Comparison of ENCODE assay signal across 8 cellular contexts in the genomic region with DNA sequence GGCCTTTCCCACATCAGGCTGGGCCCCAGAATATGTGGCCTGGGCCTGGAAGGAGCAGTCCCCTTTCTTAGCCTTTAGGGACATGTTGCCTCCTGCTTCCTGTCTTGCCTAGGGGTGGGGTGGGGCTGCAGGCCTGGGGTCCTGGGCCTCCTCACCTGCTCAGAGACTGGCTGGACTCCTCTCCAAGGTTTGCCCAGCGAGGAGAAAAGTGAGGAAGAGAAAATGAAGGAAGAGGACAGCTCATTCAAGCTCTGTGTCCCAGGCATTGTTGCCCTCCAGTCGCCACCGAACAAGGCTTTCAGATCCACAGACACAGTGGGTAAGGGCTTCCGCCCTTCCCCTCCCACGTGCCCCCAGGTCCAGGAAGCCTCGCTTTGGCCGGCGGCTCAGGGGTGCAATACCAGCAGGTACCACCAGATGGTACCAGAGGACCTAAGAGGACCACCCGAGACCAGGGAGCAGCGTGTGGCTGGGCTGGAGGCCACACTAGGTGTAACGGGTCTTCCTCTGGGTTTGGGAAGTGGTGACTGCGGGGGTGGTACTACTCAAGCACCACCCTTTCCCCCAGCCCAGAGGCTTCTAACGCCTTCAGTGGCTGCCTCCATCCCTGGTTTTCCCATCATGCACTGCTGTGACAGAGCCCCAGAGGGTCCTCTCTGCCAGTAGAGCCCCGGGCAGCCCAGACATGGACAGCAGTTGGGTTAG. TPM values are rescaled to one million over a fixed set of nuclear protein-coding genes. Genes with fewer than 3 reads are reported as not detected.
A peak's percentile ranks its signal among the peaks of the same experiment; 100 is the strongest.
DNase-seq lines count a peak whose midpoint lies in the region; ATAC-seq and TF ChIP-seq lines count a peak whose summit lies in the region.

No MANE protein-coding gene starts in this region.

- no peaks in the 10 kb centered on the region for H3K27me3 Mint-ChIP-seq in activated T-helper 2 cell treated with anti-CD3 and anti-CD28 coated beads, Interferon-gamma antibody, Interleukin-2, Interleukin-4, amounts not matched to agents 10 μg/mL and 5 μg/mL and 100 μg/mL, durations not matched to agents 14 hours and 24 hours and 36 hours (ENCODE audit: low read depth)

- peaks cover 1 to 15% of the 10 kb centered on the region in 2 donors for H3K4me1 ChIP-seq in thoracic aorta (ENCODE audit: control insufficient read depth in 1 of 2, low read depth in 2 of 2)

- ATAC-seq in GM19397 (IDR thresholded peaks at IDR 0.05; ENCODE audit: unreplicated experiment) = peak; percentile 48
- no peak for ATAC-seq in thoracic aorta (ENCODE audit: insufficient number of reproducible peaks, low FRiP score, low read depth)

- CTCF ChIA-PET in RWPE1 (lab: Yijun Ruan, JAX) = interaction anchor here (0.6 to 1.0 kb wide), 5 partner anchors 23 to 132 kb away, joined by 3 to 4 read pairs (median 3); no protein-coding TSS in a partner anchor

- H3K9me3 Mint-ChIP-seq in activated T-helper 2 cell treated with anti-CD3 and anti-CD28 coated beads, Interferon-gamma antibody, Interleukin-2, Interleukin-4, amounts not matched to agents 10 μg/mL and 5 μg/mL and 100 μg/mL, durations not matched to agents 14 hours and 24 hours and 36 hours = no peaks in the 10 kb centered on the region

- no peaks in the 10 kb centered on the region for H3K27me3 ChIP-seq in thoracic aorta (replicated peaks; ENCODE audit: insufficient read depth)

- peak; percentile 95 for TF ChIP-seq CTCF in RWPE1 (conservative IDR thresholded peaks at IDR 0.05; ENCODE audit: low read depth)
- peak; percentile 100 for TF ChIP-seq CTCF in thoracic aorta (IDR thresholded peaks at IDR 0.05)

- H3K27ac Mint-ChIP-seq in activated T-helper 2 cell treated with anti-CD3 and anti-CD28 coated beads, Interferon-gamma antibody, Interleukin-2, Interleukin-4, amounts not matched to agents 10 μg/mL and 5 μg/mL and 100 μg/mL, durations not matched to agents 14 hours and 24 hours and 36 hours = peak overlapping the region; percentile 90

- POLR2A ChIA-PET in RWPE1 (lab: Yijun Ruan, JAX; ENCODE audit: low non-redundant PET) = interaction anchor here (0.6 kb wide), 1 partner anchor 162 kb away, joined by 3 read pairs; no protein-coding TSS in a partner anchor

- H3K4me3 ChIP-seq in thoracic aorta = peak overlapping the region; percentile 52

- H3K36me3 ChIP-seq in KOPT-K1 (ENCODE audit: insufficient read depth, low read length) = no peaks in the 10 kb centered on the region
- no peaks in the 10 kb centered on the region for H3K36me3 ChIP-seq in thoracic aorta

- H3K27ac ChIP-seq in KOPT-K1 (ENCODE audit: low read depth, low read length, poor library complexity, severe bottlenecking) (peak overlapping the region; percentile 64), RWPE1 (peak overlapping the region; percentile 97), thoracic aorta (no peak overlapping the region)

- no peaks in the 10 kb centered on the region for H3K9me3 ChIP-seq in KOPT-K1 (ENCODE audit: insufficient read depth, low read length, poor library complexity, severe bottlenecking)
- H3K9me3 ChIP-seq in thoracic aorta = no peaks in the 10 kb centered on the region

- intact Hi-C loops in activated T-helper 2 cell treated with anti-CD3 and anti-CD28 coated beads, Interferon-gamma antibody, Interleukin-2, Interleukin-4, amounts not matched to agents 10 μg/mL and 5 μg/mL and 100 μg/mL, durations not matched to agents 14 hours and 24 hours and 36 hours (cut with micrococcal nuclease) = loop anchor here (1.0 to 10.0 kb wide), 3 partner anchors 35 to 179 kb away; a partner anchor contains a TSS

- peaks cover 16% of the 10 kb centered on the region for H3K4me1 Mint-ChIP-seq in activated T-helper 2 cell treated with anti-CD3 and anti-CD28 coated beads, Interferon-gamma antibody, Interleukin-2, Interleukin-4, amounts not matched to agents 10 μg/mL and 5 μg/mL and 100 μg/mL, durations not matched to agents 14 hours and 24 hours and 36 hours (ENCODE audit: low read depth)

- DNase-seq in CD1c-positive myeloid dendritic cell (ENCODE audit: extremely low spot score) = peak; percentile 84
- peak; percentile 72 for DNase-seq in RWPE1 (ENCODE audit: low spot score)
- DNase-seq in activated T-helper 2 cell treated with anti-CD3 and anti-CD28 coated beads, Interferon-gamma antibody, Interleukin-2, Interleukin-4, amounts not matched to agents 10 μg/mL and 5 μg/mL and 100 μg/mL, durations not matched to agents 14 hours and 24 hours and 36 hours (ENCODE audit: low spot score) = peak; percentile 83
- DNase-seq in fibroblast of the conjunctiva (ENCODE audit: low read depth) = peak; percentile 49
- DNase-seq in nucleus accumbens (lab: John Stamatoyannopoulos, UW) = peak in 52 of 56 donors; percentile 18 to 88 (median 50)
- peak; percentile 60 for DNase-seq in thoracic aorta (ENCODE audit: low spot score)

- H3K4me3 Mint-ChIP-seq in activated T-helper 2 cell treated with anti-CD3 and anti-CD28 coated beads, Interferon-gamma antibody, Interleukin-2, Interleukin-4, amounts not matched to agents 10 μg/mL and 5 μg/mL and 100 μg/mL, durations not matched to agents 14 hours and 24 hours and 36 hours (ENCODE audit: low read depth) = peak overlapping the region; percentile 73

- H3K36me3 Mint-ChIP-seq in activated T-helper 2 cell treated with anti-CD3 and anti-CD28 coated beads, Interferon-gamma antibody, Interleukin-2, Interleukin-4, amounts not matched to agents 10 μg/mL and 5 μg/mL and 100 μg/mL, durations not matched to agents 14 hours and 24 hours and 36 hours (ENCODE audit: low read depth) = no peaks in the 10 kb centered on the region

RNA-seq across cellular contexts. Expression of a gene that starts 5.5 kb away (rescaled TPM):
- 53.2 and 53.4 TPM in 2 replicates for total RNA-seq in activated T-helper 2 cell treated with anti-CD3 and anti-CD28 coated beads, Interferon-gamma antibody, Interleukin-2, Interleukin-4, amounts not matched to agents 10 μg/mL and 5 μg/mL and 100 μg/mL, durations not matched to agents 14 hours and 24 hours and 36 hours
- 10 to 100 TPM; 13.8 to 14.0 TPM for total RNA-seq in thoracic aorta

RNA-seq across cellular contexts. Expression of a gene that starts 35.6 kb away (rescaled TPM):
- 40.7 and 41.7 TPM in 2 replicates for total RNA-seq in activated T-helper 2 cell treated with anti-CD3 and anti-CD28 coated beads, Interferon-gamma antibody, Interleukin-2, Interleukin-4, amounts not matched to agents 10 μg/mL and 5 μg/mL and 100 μg/mL, durations not matched to agents 14 hours and 24 hours and 36 hours
- 10 to 100 TPM; 15.2 to 21.2 TPM for total RNA-seq in thoracic aorta

Comparison
In these comparisons a context has a peak if more than half of its experiments do, and no peak if none do; other contexts are left out.
1. H3K27ac ChIP-seq: peak in KOPT-K1 (single experiment) and RWPE1 (single experiment); none in thoracic aorta (0 of 2).
2. Peak in every context shown above with its lines, with median percentiles within 50 percentile points of each other: DNase-seq.